ENCODE assay signal across 1 cellular context in genomic region chr2:132668986-132669853, GRCh38.
TF ChIP-seq lines count a peak whose summit lies in the region.

No MANE protein-coding gene starts in this region.

TF ChIP-seq in H1, 55 proteins besides CTCF, POLR2A, EP300 and RAD21 (continued from another document):
- TF ChIP-seq CHD7 (IDR thresholded peaks at IDR 0.05; ENCODE audit: insufficient replicate concordance, low read length) (no peak), SP2 (IDR thresholded peaks at IDR 0.05; ENCODE audit: low read length) (no peak), POU5F1 (IDR thresholded peaks at IDR 0.05; ENCODE audit: low read depth, low read length) (no peak), TAF7 (optimal IDR thresholded peaks at IDR 0.05; ENCODE audit: borderline replicate concordance, low read depth, low read length) (no peak), SRF (IDR thresholded peaks at IDR 0.05; ENCODE audit: low read depth, low read length) (no peak), MAX (IDR thresholded peaks at IDR 0.05) (peak; percentile 73), USF2 (IDR thresholded peaks at IDR 0.05; ENCODE audit: low read length) (no peak), HDAC2 (IDR thresholded peaks at IDR 0.05; ENCODE audit: borderline replicate concordance in 1 of 2, low read depth in 2 of 2, low read length in 2 of 2) (no peak), SIX5 (IDR thresholded peaks at IDR 0.05; ENCODE audit: low read depth, low read length) (no peak), POLR2AphosphoS5 (IDR thresholded peaks at IDR 0.05; ENCODE audit: low read depth, low read length) (no peak), SUZ12 (IDR thresholded peaks at IDR 0.05; ENCODE audit: low read length) (peak; percentile 90), BACH1 (IDR thresholded peaks at IDR 0.05; ENCODE audit: low read length) (no peak), EGR1 (IDR thresholded peaks at IDR 0.05; ENCODE audit: borderline replicate concordance, low read depth, low read length) (no peak), NANOG (IDR thresholded peaks at IDR 0.05; ENCODE audit: insufficient read depth, low read depth, low read length, poor library complexity, severe bottlenecking) (no peak), GTF2F1 (IDR thresholded peaks at IDR 0.05; ENCODE audit: borderline replicate concordance, low read depth, low read length) (no peak), ATF3 (IDR thresholded peaks at IDR 0.05; ENCODE audit: insufficient read depth, low read depth, low read length) (no peak), CTBP2 (IDR thresholded peaks at IDR 0.05; ENCODE audit: borderline replicate concordance, insufficient read depth, insufficient read length, low read length) (peak; percentile 5), SP1 (IDR thresholded peaks at IDR 0.05; ENCODE audit: low read depth, low read length) (no peak), JUND (IDR thresholded peaks at IDR 0.05; ENCODE audit: low read length) (no peak), SP4 (IDR thresholded peaks at IDR 0.05; ENCODE audit: low read length) (no peak), EZH2 (IDR thresholded peaks at IDR 0.05; ENCODE audit: low read depth, low read length, severe bottlenecking) (peak; percentile 26), HDAC6 (IDR thresholded peaks at IDR 0.05; ENCODE audit: low read depth, low read length) (no peak), CBX5 (IDR thresholded peaks at IDR 0.05; ENCODE audit: low read depth, low read length) (no peak), RXRA (IDR thresholded peaks at IDR 0.05; ENCODE audit: insufficient read depth, low read depth, low read length) (no peak), ATF2 (IDR thresholded peaks at IDR 0.05; ENCODE audit: low read length) (no peak), SIRT6 (IDR thresholded peaks at IDR 0.05; ENCODE audit: low read length) (no peak), RFX5 (IDR thresholded peaks at IDR 0.05; ENCODE audit: borderline replicate concordance, low read depth, low read length) (no peak), PHF8 (conservative IDR thresholded peaks at IDR 0.05; ENCODE audit: low read depth, low read length) (no peak), JUN (IDR thresholded peaks at IDR 0.05; ENCODE audit: low read depth, low read length) (no peak), CHD2 (IDR thresholded peaks at IDR 0.05; ENCODE audit: low read length) (no peak), BRCA1 (IDR thresholded peaks at IDR 0.05; ENCODE audit: low read depth, low read length) (no peak), KDM4A (IDR thresholded peaks at IDR 0.05; ENCODE audit: low read depth, low read length, severe bottlenecking) (peak; percentile 71), CEBPB (IDR thresholded peaks at IDR 0.05; ENCODE audit: low read depth, low read length) (no peak)
TF ChIP-seq in H1: peak in this region for 7.
